Comparison of ENCODE assay signal across 29 cellular contexts in genomic region chr4:169593050-169593449, GRCh38.
"Had no signal": no experiment of that assay in that cellular context is flagged by ENCODE, and none has a peak within 500 bp of the region (broad histone marks: within the 10 kb centered on the region; RNA-seq: fewer than 3 reads in every experiment).

No MANE protein-coding gene starts in this region.

- H3K27me3 Mint-ChIP-seq: effector memory CD8-positive, alpha-beta T cell; type B pancreatic cell had no signal

- H3K4me3 Mint-ChIP-seq: effector memory CD8-positive, alpha-beta T cell; natural killer cell; neural progenitor cell; type B pancreatic cell had no signal

- H3K27ac Mint-ChIP-seq: neural progenitor cell, type B pancreatic cell had no signal

- ATAC-seq: effector memory CD8-positive, alpha-beta T cell; heart right ventricle; left colon; natural killer cell; sciatic nerve had no signal

- H3K27me3 ChIP-seq: esophagus muscularis mucosa, heart right ventricle, neural progenitor cell, right atrium auricular region, stomach, testis, tibial artery had no signal

- H3K27ac ChIP-seq: esophagus muscularis mucosa, heart right ventricle, neural progenitor cell, prostate gland, right atrium auricular region, stomach, testis, tibial artery had no signal

- DNase-seq: caudate nucleus; cerebellar nuclear complex; cortex of kidney; effector memory CD8-positive, alpha-beta T cell; foreskin melanocyte; glutamatergic neuron; heart right ventricle; hippocampal formation; islet precursor cell; kidney glomerular epithelial cell; left colon; mesendoderm; natural killer cell; stimulated activated CD4-positive, alpha-beta T cell treated with anti-CD3 and anti-CD28 coated beads, Interleukin-12 subunit alpha, Interleukin-12 subunit beta, amount 100 ng/mL, for 4 hours; stimulated activated CD4-positive, alpha-beta T cell treated with anti-CD3 and anti-CD28 coated beads, Interleukin-1b, Interleukin-23, amount 100 ng/mL, for 48 hours; stimulated activated CD4-positive, alpha-beta T cell treated with anti-CD3 and anti-CD28 coated beads, Interleukin-4, amount 100 ng/mL, for 1 hour; stimulated activated CD8-positive, alpha-beta memory T cell treated with anti-CD3 and anti-CD28 coated beads, Interleukin-4, amount 100 ng/mL, for 48 hours; stimulated activated naive CD4-positive, alpha-beta T cell treated with Interleukin-2 at 50 U/mL for 16 hours; stomach; testis; tibial artery had no signal

- H3K4me1 ChIP-seq: esophagus muscularis mucosa, neural progenitor cell, prostate gland, right atrium auricular region, stomach, testis, tibial artery had no signal

- H3K9me3 ChIP-seq: esophagus muscularis mucosa, heart right ventricle, prostate gland, right atrium auricular region, stomach, testis, tibial artery had no signal

- H3K4me1 Mint-ChIP-seq: neural progenitor cell had no signal

- H3K4me3 ChIP-seq: esophagus muscularis mucosa, heart right ventricle, neural progenitor cell, prostate gland, right atrium auricular region, smooth muscle cell, stomach, testis, tibial artery had no signal

- FAIRE-seq: endothelial cell of umbilical vein had no signal

- H3K36me3 ChIP-seq: prostate gland had no signal

- H3K9me3 Mint-ChIP-seq: effector memory CD8-positive, alpha-beta T cell; natural killer cell; neural progenitor cell; type B pancreatic cell had no signal
